Comparison of ENCODE assay signal across 16 cellular contexts in genomic region chr3:122294365-122294764, GRCh38. TPM values are rescaled to one million over a fixed set of nuclear protein-coding genes. Genes with fewer than 3 reads are reported as not detected.
"Had no signal": no experiment of that assay in that cellular context is flagged by ENCODE, and none has a peak within 500 bp of the region (broad histone marks: within the 10 kb centered on the region; RNA-seq: fewer than 3 reads in every experiment).

No MANE protein-coding gene starts in this region.

- H3K27me3 ChIP-seq: sigmoid colon, spleen, uterus had no signal

- H3K27ac ChIP-seq: coronary artery, psoas muscle, thoracic aorta had no signal

- H3K9me3 ChIP-seq: psoas muscle, sigmoid colon, spleen, thoracic aorta, uterus had no signal

- ATAC-seq: activated CD4-positive, alpha-beta T cell treated with anti-CD3 and anti-CD28 coated beads for 36 hours; activated T-cell treated with anti-CD3 and anti-CD28 coated beads, Interleukin-2, amount 50 U/mL, for 4 hours; naive thymus-derived CD8-positive, alpha-beta T cell; psoas muscle had no signal

- H3K4me1 ChIP-seq: psoas muscle, uterus had no signal

- H3K36me3 ChIP-seq: sigmoid colon, spleen, thoracic aorta, uterus had no signal

- DNase-seq: activated CD4-positive, alpha-beta memory T cell treated with anti-CD3 and anti-CD28 coated beads, Interleukin-2, amount 10 ng/mL, durations not matched to agents 7 days and 5 days; activated CD4-positive, alpha-beta T cell treated with anti-CD3 and anti-CD28 coated beads for 36 hours; activated effector memory CD4-positive, alpha-beta T cell treated with Interleukin-2 at 50 U/mL for 16 hours; activated T-cell treated with anti-CD3 and anti-CD28 coated beads, Interleukin-2, amount 50 U/mL, for 4 hours; amniotic stem cell; central memory CD4-positive, alpha-beta T cell; foreskin fibroblast; naive thymus-derived CD8-positive, alpha-beta T cell; psoas muscle; sigmoid colon; spleen; stimulated activated CD4-positive, alpha-beta T cell treated with anti-CD3 and anti-CD28 coated beads, Interleukin-1b, Interleukin-23, amount 100 ng/mL, for 48 hours; stimulated activated naive CD8-positive, alpha-beta T cell treated with anti-CD3 and anti-CD28 coated beads, Interleukin-15, amount 100 ng/mL, for 72 hours; uterus had no signal

- H3K4me3 ChIP-seq: coronary artery, psoas muscle, sigmoid colon, spleen, thoracic aorta, uterus had no signal

RNA-seq across cellular contexts. Expression of gene CSTA, which starts 30.7 kb away (rescaled TPM):
- total RNA-seq: activated CD4-positive, alpha-beta memory T cell treated with anti-CD3 and anti-CD28 coated beads, Interleukin-2, amount 10 ng/mL, durations not matched to agents 7 days and 5 days; activated CD4-positive, alpha-beta T cell treated with anti-CD3 and anti-CD28 coated beads for 36 hours; activated T-cell treated with anti-CD3 and anti-CD28 coated beads, Interleukin-2, amount 50 U/mL, for 4 hours; naive thymus-derived CD8-positive, alpha-beta T cell had no signal
